Comparison of ENCODE assay signal across 8 cellular contexts in genomic region chr1:98468111-98468717, GRCh38.
DNase-seq lines count a peak whose midpoint lies in the region; TF ChIP-seq lines count a peak whose summit lies in the region.

No MANE protein-coding gene starts in this region.

- H3K36me3 Mint-ChIP-seq in type B pancreatic cell: no peaks in the 10 kb centered on the region

- H3K27ac Mint-ChIP-seq in type B pancreatic cell: no peak overlapping the region

- DNase-seq in NCI-H187 treated with DMSO at 0.1 percent for 48 hours (lab: John Stamatoyannopoulos, UW): peak; percentile 16
- DNase-seq in NCI-H187 (lab: John Stamatoyannopoulos, UW): no peak
- peak; percentile 31 for DNase-seq in MV-4-11 (lab: John Stamatoyannopoulos, UW)
- peak; percentile 16 for DNase-seq in iPS DF 4.7 (ENCODE audit: extremely low read depth, low spot score)
- DNase-seq in type B pancreatic cell (ENCODE audit: extremely low spot score, unreplicated experiment): no peak
- DNase-seq in mesenteric fat pad (ENCODE audit: low spot score): no peak
- DNase-seq in activated CD4-positive, CD25-positive, alpha-beta regulatory T cell (lab: John Stamatoyannopoulos, UW): no peak

- no peaks in the 10 kb centered on the region for H3K9me3 Mint-ChIP-seq in type B pancreatic cell

- no peak overlapping the region for H3K4me3 Mint-ChIP-seq in type B pancreatic cell

- TF ChIP-seq CTCF in VCaP (conservative IDR thresholded peaks at IDR 0.05) (peak; percentile 97), type B pancreatic cell (conservative IDR thresholded peaks at IDR 0.05) (peak; percentile 91)

- H3K27me3 Mint-ChIP-seq in type B pancreatic cell: peaks cover 3% of the 10 kb centered on the region

- H3K4me1 Mint-ChIP-seq in type B pancreatic cell (ENCODE audit: unreplicated experiment): peaks cover 3% of the 10 kb centered on the region

- peak overlapping the region; percentile 41 for H3K27ac ChIP-seq in VCaP

Comparison
In these comparisons a context has a peak if more than half of its experiments do, and no peak if none do; other contexts are left out.
1. DNase-seq: peak in NCI-H187 treated with DMSO at 0.1 percent for 48 hours (single experiment), MV-4-11 (single experiment) and iPS DF 4.7 (single experiment); none in NCI-H187 (0 of 2), type B pancreatic cell (single experiment), mesenteric fat pad (single experiment) and activated CD4-positive, CD25-positive, alpha-beta regulatory T cell (0 of 4).